25 cellular contexts compared by ENCODE assay signal in the genomic region with DNA sequence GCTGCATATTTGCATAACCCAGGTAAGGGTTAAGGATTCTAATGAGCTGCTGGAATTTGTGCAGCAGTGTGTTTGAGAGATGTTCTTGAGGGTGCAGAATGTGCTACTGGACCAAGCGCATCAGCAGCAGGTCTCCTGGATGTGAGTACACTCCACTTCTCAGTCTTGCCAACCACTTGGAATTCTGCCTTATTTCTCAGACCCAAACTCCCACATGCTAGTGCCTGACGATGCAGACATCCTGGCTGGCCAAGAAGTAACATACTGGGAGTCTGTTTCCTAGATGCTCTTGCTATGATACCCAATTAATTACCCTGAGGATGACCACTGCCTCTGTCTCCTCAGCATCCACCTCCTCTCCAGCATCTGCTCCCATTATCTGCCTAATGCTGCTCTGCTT.
"Had no signal": no experiment of that assay in that cellular context is flagged by ENCODE, and none has a peak within 500 bp of the region (broad histone marks: within the 10 kb centered on the region; RNA-seq: fewer than 3 reads in every experiment).

No MANE protein-coding gene starts in this region.

- H3K27ac Mint-ChIP-seq: activated CD4-positive, alpha-beta T cell treated with anti-CD3 and anti-CD28 coated beads for 36 hours; activated CD8-positive, alpha-beta memory T cell treated with anti-CD3 and anti-CD28 coated beads, Interleukin-2, amount 10 ng/mL, durations not matched to agents 7 days and 5 days; activated CD8-positive, alpha-beta T cell treated with anti-CD3 and anti-CD28 coated beads, Interleukin-2, amount 10 ng/mL, durations not matched to agents 7 days and 5 days; activated naive CD4-positive, alpha-beta T cell treated with anti-CD3 and anti-CD28 coated beads, Interleukin-2, amount 50 U/mL, for 24 hours; activated T-helper 2 cell treated with anti-CD3 and anti-CD28 coated beads, Interferon-gamma antibody, Interleukin-2, Interleukin-4, amounts not matched to agents 10 μg/mL and 5 μg/mL and 100 μg/mL, durations not matched to agents 14 hours and 24 hours and 36 hours; nephron progenitor cell; stimulated activated naive B cell treated with anti-CD40 and anti-IgM and Interleukin-4, amounts not matched to agents 10 μg/mL and 1 μg/mL and 100 μg/mL, for 72 hours had no signal

- H3K9me3 ChIP-seq: lower lobe of right lung, neutrophil, pancreas, psoas muscle, stomach, suprapubic skin had no signal

- DNase-seq: activated CD4-positive, alpha-beta T cell treated with anti-CD3 and anti-CD28 coated beads for 36 hours; activated CD4-positive, CD25-positive, alpha-beta regulatory T cell; activated CD8-positive, alpha-beta memory T cell treated with anti-CD3 and anti-CD28 coated beads, Interleukin-2, amount 10 ng/mL, durations not matched to agents 7 days and 5 days; activated CD8-positive, alpha-beta T cell treated with anti-CD3 and anti-CD28 coated beads, Interleukin-2, amount 10 ng/mL, durations not matched to agents 7 days and 5 days; activated T-cell treated with anti-CD3 and anti-CD28 coated beads, Interleukin-2, amount 50 U/mL, for 48 hours; effector memory CD4-positive, alpha-beta T cell; head of caudate nucleus; hippocampal formation; lower lobe of right lung; nephron progenitor cell; pancreas; psoas muscle; stimulated activated CD4-positive, alpha-beta T cell treated with anti-CD3 and anti-CD28 coated beads, Interleukin-1b, Interleukin-23, amount 100 ng/mL, for 48 hours; stimulated activated CD4-positive, alpha-beta T cell treated with anti-CD3 and anti-CD28 coated beads, Interleukin-4, amount 100 ng/mL, for 4 hours; stimulated activated naive B cell treated with anti-CD40 and anti-IgM and Interleukin-4, amounts not matched to agents 10 μg/mL and 1 μg/mL and 100 μg/mL, for 72 hours; stomach; tibial artery had no signal

- H3K4me3 Mint-ChIP-seq: activated CD4-positive, alpha-beta T cell treated with anti-CD3 and anti-CD28 coated beads for 36 hours; activated CD8-positive, alpha-beta memory T cell treated with anti-CD3 and anti-CD28 coated beads, Interleukin-2, amount 10 ng/mL, durations not matched to agents 7 days and 5 days; activated CD8-positive, alpha-beta T cell treated with anti-CD3 and anti-CD28 coated beads, Interleukin-2, amount 10 ng/mL, durations not matched to agents 7 days and 5 days; activated naive CD4-positive, alpha-beta T cell treated with anti-CD3 and anti-CD28 coated beads, Interleukin-2, amount 50 U/mL, for 24 hours; nephron progenitor cell; stimulated activated naive B cell treated with anti-CD40 and anti-IgM and Interleukin-4, amounts not matched to agents 10 μg/mL and 1 μg/mL and 100 μg/mL, for 72 hours had no signal

- ATAC-seq: activated CD4-positive, alpha-beta T cell treated with anti-CD3 and anti-CD28 coated beads for 36 hours; activated CD8-positive, alpha-beta memory T cell treated with anti-CD3 and anti-CD28 coated beads, Interleukin-2, amount 10 ng/mL, durations not matched to agents 7 days and 5 days; activated CD8-positive, alpha-beta T cell treated with anti-CD3 and anti-CD28 coated beads, Interleukin-2, amount 10 ng/mL, durations not matched to agents 7 days and 5 days; left lobe of liver; lower lobe of right lung; pancreas; psoas muscle; stimulated activated naive B cell treated with anti-CD40 and anti-IgM and Interleukin-4, amounts not matched to agents 10 μg/mL and 1 μg/mL and 100 μg/mL, for 72 hours had no signal

- H3K27ac ChIP-seq: coronary artery, dorsolateral prefrontal cortex, lower lobe of right lung, neutrophil, pancreas, psoas muscle, stomach, suprapubic skin, tibial artery had no signal

- H3K4me1 ChIP-seq: lower lobe of right lung, pancreas, psoas muscle, stomach, suprapubic skin, tibial artery had no signal

- H3K36me3 ChIP-seq: lower lobe of right lung, neutrophil, pancreas, stomach, suprapubic skin, tibial artery had no signal

- H3K27me3 ChIP-seq: neutrophil, stomach, suprapubic skin, tibial artery had no signal

- H3K9me3 Mint-ChIP-seq: activated naive CD4-positive, alpha-beta T cell treated with anti-CD3 and anti-CD28 coated beads, Interleukin-2, amount 50 U/mL, for 24 hours; activated T-helper 2 cell treated with anti-CD3 and anti-CD28 coated beads, Interferon-gamma antibody, Interleukin-2, Interleukin-4, amounts not matched to agents 10 μg/mL and 5 μg/mL and 100 μg/mL, durations not matched to agents 14 hours and 24 hours and 36 hours; nephron progenitor cell had no signal

- H3K4me2 ChIP-seq: smooth muscle cell had no signal

- H3K4me3 ChIP-seq: coronary artery, dorsolateral prefrontal cortex, lower lobe of right lung, pancreas, psoas muscle, smooth muscle cell, stomach, suprapubic skin, tibial artery had no signal

- H3K36me3 Mint-ChIP-seq: activated CD8-positive, alpha-beta memory T cell treated with anti-CD3 and anti-CD28 coated beads, Interleukin-2, amount 10 ng/mL, durations not matched to agents 7 days and 5 days; activated naive CD4-positive, alpha-beta T cell treated with anti-CD3 and anti-CD28 coated beads, Interleukin-2, amount 50 U/mL, for 24 hours; stimulated activated naive B cell treated with anti-CD40 and anti-IgM and Interleukin-4, amounts not matched to agents 10 μg/mL and 1 μg/mL and 100 μg/mL, for 72 hours had no signal

- H3K4me1 Mint-ChIP-seq: activated CD4-positive, alpha-beta T cell treated with anti-CD3 and anti-CD28 coated beads for 36 hours; activated CD8-positive, alpha-beta memory T cell treated with anti-CD3 and anti-CD28 coated beads, Interleukin-2, amount 10 ng/mL, durations not matched to agents 7 days and 5 days; activated naive CD4-positive, alpha-beta T cell treated with anti-CD3 and anti-CD28 coated beads, Interleukin-2, amount 50 U/mL, for 24 hours; nephron progenitor cell; stimulated activated naive B cell treated with anti-CD40 and anti-IgM and Interleukin-4, amounts not matched to agents 10 μg/mL and 1 μg/mL and 100 μg/mL, for 72 hours had no signal
